In the genomic region with DNA sequence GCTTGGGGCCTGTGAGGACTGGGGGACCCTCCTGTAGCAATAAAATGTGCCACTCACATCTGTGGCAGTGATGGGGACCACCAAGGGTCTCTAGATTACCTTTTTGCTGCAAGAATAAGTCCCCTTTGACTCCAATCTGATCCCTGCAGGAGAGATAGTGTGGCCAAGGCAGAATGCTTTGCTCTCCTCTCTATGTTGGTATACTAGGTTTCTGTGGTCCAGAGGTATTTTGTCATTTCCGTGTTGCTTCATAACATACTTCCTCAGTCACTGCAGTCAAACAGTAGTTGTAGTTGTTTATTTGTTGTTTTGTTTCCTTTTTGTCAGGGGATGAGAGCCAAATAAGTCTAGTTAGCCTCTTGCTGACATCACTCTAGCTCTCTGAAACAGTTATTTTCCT, we compare ENCODE assay signal across 30 cellular contexts.
"Had no signal": no experiment of that assay in that cellular context is flagged by ENCODE, and none has a peak within 500 bp of the region (broad histone marks: within the 10 kb centered on the region; RNA-seq: fewer than 3 reads in every experiment).

No MANE protein-coding gene starts in this region.

- H3K36me3 Mint-ChIP-seq: immature natural killer cell; naive B cell; natural killer cell treated with Interleukin-12 subunit alpha and Interleukin-12 subunit beta and Interleukin-15 and Interleukin-18, amount 100 ng/mL, for 72 hours; stimulated activated naive B cell treated with anti-CD40 and anti-IgM and Interleukin-4, amounts not matched to agents 10 μg/mL and 1 μg/mL and 100 μg/mL, for 72 hours had no signal

- H3K27me3 ChIP-seq: left lung, pancreas, stomach, suprapubic skin, tibial artery, upper lobe of right lung had no signal

- H3K27ac ChIP-seq: left lung, lower lobe of right lung, pancreas, prostate gland, skin epidermis, stomach, suprapubic skin, thoracic aorta, tibial artery, upper lobe of right lung had no signal

- H3K27ac Mint-ChIP-seq: immature natural killer cell; mesothelial cell of epicardium; natural killer cell treated with Interleukin-12 subunit alpha and Interleukin-12 subunit beta and Interleukin-15 and Interleukin-18, amount 100 ng/mL, for 72 hours; stimulated activated naive B cell treated with anti-CD40 and anti-IgM and Interleukin-4, amounts not matched to agents 10 μg/mL and 1 μg/mL and 100 μg/mL, for 72 hours had no signal

- H3K4me1 ChIP-seq: left lung, lower lobe of right lung, pancreas, prostate gland, suprapubic skin, upper lobe of right lung had no signal

- H3K4me3 ChIP-seq: left lung, lower lobe of right lung, pancreas, prostate gland, skin epidermis, stomach, suprapubic skin, thoracic aorta, tibial artery, upper lobe of right lung had no signal

- H3K36me3 ChIP-seq: left lung, lower lobe of right lung, pancreas, prostate gland, stomach, suprapubic skin, thoracic aorta, tibial artery, upper lobe of right lung had no signal

- H3K4me1 Mint-ChIP-seq: immature natural killer cell; mesothelial cell of epicardium; naive B cell; stimulated activated naive B cell treated with anti-CD40 and anti-IgM and Interleukin-4, amounts not matched to agents 10 μg/mL and 1 μg/mL and 100 μg/mL, for 72 hours had no signal

- H3K27me3 Mint-ChIP-seq: naive B cell; natural killer cell treated with Interleukin-12 subunit alpha and Interleukin-12 subunit beta and Interleukin-15 and Interleukin-18, amount 100 ng/mL, for 72 hours; stimulated activated naive B cell treated with anti-CD40 and anti-IgM and Interleukin-4, amounts not matched to agents 10 μg/mL and 1 μg/mL and 100 μg/mL, for 72 hours had no signal

- ATAC-seq: left colon; left lung; natural killer cell treated with Interleukin-12 subunit alpha and Interleukin-12 subunit beta and Interleukin-15 and Interleukin-18, amount 100 ng/mL, for 72 hours; pancreas; right cardiac atrium; sciatic nerve; stimulated activated naive B cell treated with anti-CD40 and anti-IgM and Interleukin-4, amounts not matched to agents 10 μg/mL and 1 μg/mL and 100 μg/mL, for 72 hours; stimulated activated naive CD8-positive, alpha-beta T cell treated with anti-CD3 and anti-CD28 coated beads, Interleukin-15, Interleukin-2, amounts not matched to agents 100 U/mL and 50 U/mL, for 24 hours; upper lobe of right lung had no signal

- H3K4me3 Mint-ChIP-seq: immature natural killer cell; mesothelial cell of epicardium; naive B cell; natural killer cell treated with Interleukin-12 subunit alpha and Interleukin-12 subunit beta and Interleukin-15 and Interleukin-18, amount 100 ng/mL, for 72 hours; stimulated activated naive B cell treated with anti-CD40 and anti-IgM and Interleukin-4, amounts not matched to agents 10 μg/mL and 1 μg/mL and 100 μg/mL, for 72 hours had no signal

- DNase-seq: hypothalamus; immature natural killer cell; kidney; left colon; left lung; lower lobe of right lung; mammary epithelial cell; mesendoderm; naive B cell; nucleus accumbens; pancreas; retina; right cardiac atrium; stimulated activated CD4-positive, alpha-beta T cell treated with anti-CD3 and anti-CD28 coated beads, Interleukin-12 subunit alpha, Interleukin-12 subunit beta, amount 100 ng/mL, for 4 hours; stimulated activated CD4-positive, alpha-beta T cell treated with anti-CD3 and anti-CD28 coated beads, Interleukin-15, amount 100 ng/mL, for 24 hours; stimulated activated CD4-positive, alpha-beta T cell treated with anti-CD3 and anti-CD28 coated beads, Interleukin-2, amount 100 ng/mL, for 24 hours; stimulated activated CD4-positive, alpha-beta T cell treated with anti-CD3 and anti-CD28 coated beads, Interleukin-4, amount 100 ng/mL, for 1 hour; stimulated activated naive B cell treated with anti-CD40 and anti-IgM and Interleukin-4, amounts not matched to agents 10 μg/mL and 1 μg/mL and 100 μg/mL, for 72 hours; stimulated activated naive CD8-positive, alpha-beta T cell treated with anti-CD3 and anti-CD28 coated beads, Interleukin-15, Interleukin-2, amounts not matched to agents 100 U/mL and 50 U/mL, for 24 hours; stomach; tibial artery; trophoblast cell; upper lobe of right lung had no signal

- H3K9me3 ChIP-seq: lower lobe of right lung, pancreas, prostate gland, suprapubic skin, tibial artery had no signal
